ENCODE assay signal across 14 cellular contexts in genomic region chr10:47154762-47155161, GRCh38.
A peak's percentile ranks its signal among the peaks of the same experiment; 100 is the strongest.
DNase-seq lines count a peak whose midpoint lies in the region; ATAC-seq and TF ChIP-seq lines count a peak whose summit lies in the region.
"Had no signal": no experiment of that assay in that cellular context is flagged by ENCODE, and none has a peak within 500 bp of the region (broad histone marks: within the 10 kb centered on the region; RNA-seq: fewer than 3 reads in every experiment).

No MANE protein-coding gene starts in this region.

- H3K4me1 Mint-ChIP-seq in MCF 10A (ENCODE audit: insufficient read depth, unreplicated experiment), result peaks cover 7% of the 10 kb centered on the region
- H3K4me1 Mint-ChIP-seq: B cell had no signal

- CTCF ChIA-PET in MCF 10A (lab: Yijun Ruan, JAX), result interaction anchor here (1.0 kb wide), 1 partner anchor 130 kb away, joined by 3 read pairs; no protein-coding TSS in a partner anchor

- H4K12ac ChIP-seq in trophoblast cell (ENCODE audit: low read depth, low read length), result no peak overlapping the region

- H3K9me3 ChIP-seq in breast epithelium, result peaks cover 7 to 17% of the 10 kb centered on the region in 2 donors
- peaks cover 10% of the 10 kb centered on the region for H3K9me3 ChIP-seq in trophoblast cell (ENCODE audit: insufficient read depth, low read depth, low read length)

- H3K27ac ChIP-seq in breast epithelium (no peak overlapping the region), trophoblast cell (ENCODE audit: low read depth, low read length) (no peak overlapping the region)
- H3K27ac ChIP-seq: BLaER1 treated with 17β-estradiol and CSF1 and Interleukin-3, amounts not matched to agents 10 nM and 100 nM had no signal

- H3K4me3 ChIP-seq in breast epithelium (no peak overlapping the region), trophoblast cell (ENCODE audit: low read depth, low read length) (no peak overlapping the region)
- H3K4me3 ChIP-seq: BLaER1 treated with 17β-estradiol and CSF1 and Interleukin-3, amounts not matched to agents 10 nM and 100 nM; GM23338 had no signal

- H3K27me3 ChIP-seq in breast epithelium, result no peaks in the 10 kb centered on the region
- no peaks in the 10 kb centered on the region for H3K27me3 ChIP-seq in trophoblast cell (ENCODE audit: insufficient read depth, low read length)
- H3K27me3 ChIP-seq: BLaER1 treated with 17β-estradiol and CSF1 and Interleukin-3, amounts not matched to agents 10 nM and 100 nM had no signal

- intact Hi-C loops in MCF 10A (cut with micrococcal nuclease), result no loop called here
- intact Hi-C loops in breast epithelium (cut with DNase I; ENCODE audit: low total_unique reads), result no loop called here

- H3K9me3 Mint-ChIP-seq in MCF 10A (ENCODE audit: unreplicated experiment), result peaks cover 34% of the 10 kb centered on the region

- no peak for TF ChIP-seq POLR2A in breast epithelium (IDR thresholded peaks at IDR 0.05)

- H2AFZ ChIP-seq in trophoblast cell (ENCODE audit: insufficient read depth, low read length, poor library complexity), result no peak overlapping the region
- H2AFZ ChIP-seq: GM23338 had no signal

- H4K8ac ChIP-seq in trophoblast cell (ENCODE audit: low read depth, low read length), result no peak overlapping the region

- DNase-seq in MCF 10A (ENCODE audit: unreplicated experiment), result peak; percentile 13
- no peak for DNase-seq in breast epithelium (ENCODE audit: low spot score in 2 of 2)
- peak; percentile 8 to 30 for DNase-seq in Kasumi-1 (lab: John Stamatoyannopoulos, UW)
- peak; percentile 17 for DNase-seq in amniotic epithelial cell (ENCODE audit: low read depth)
- DNase-seq in trophoblast cell, result no peak
- DNase-seq: CD8-positive, alpha-beta T cell; DMS 273 treated with DMSO at 0.1 percent for 48 hours; DMS79; GDM1; HCEC 1CT had no signal

- TF ChIP-seq CTCF in MCF 10A (IDR thresholded peaks at IDR 0.05; ENCODE audit: unreplicated experiment) (no peak), breast epithelium (IDR thresholded peaks at IDR 0.05) (no peak)

- H2AK5ac ChIP-seq in trophoblast cell (ENCODE audit: low read length), result no peak overlapping the region

- H4K91ac ChIP-seq in trophoblast cell (ENCODE audit: low read depth, low read length), result no peak overlapping the region

- H3K27me3 Mint-ChIP-seq in MCF 10A (ENCODE audit: insufficient read depth, unreplicated experiment), result peaks cover 8% of the 10 kb centered on the region

- no peak overlapping the region for H3K27ac Mint-ChIP-seq in MCF 10A (ENCODE audit: low read depth, unreplicated experiment)
- H3K27ac Mint-ChIP-seq: B cell; CD8-positive, alpha-beta T cell; GM23338 had no signal

- H3K14ac ChIP-seq in trophoblast cell (ENCODE audit: low read length), result no peak overlapping the region

- no peak overlapping the region for H3K18ac ChIP-seq in trophoblast cell (ENCODE audit: low read length)

- no peak overlapping the region for H3K9ac ChIP-seq in trophoblast cell (ENCODE audit: low read length)
- H3K9ac ChIP-seq: BLaER1 treated with 17β-estradiol and CSF1 and Interleukin-3, amounts not matched to agents 10 nM and 100 nM had no signal

- H3K36me3 ChIP-seq in breast epithelium (no peaks in the 10 kb centered on the region), trophoblast cell (ENCODE audit: control insufficient read depth in 1 of 2, insufficient read depth in 2 of 2, low read length in 2 of 2) (no peaks in the 10 kb centered on the region)
- H3K36me3 ChIP-seq: BLaER1 treated with 17β-estradiol and CSF1 and Interleukin-3, amounts not matched to agents 10 nM and 100 nM had no signal

- no peak for ATAC-seq in GM18867 (IDR thresholded peaks at IDR 0.05; ENCODE audit: unreplicated experiment)
- ATAC-seq: CD8-positive, alpha-beta T cell; GM23338 had no signal

- BruUV-seq in MCF 10A (replicated peaks; lab: Mats Ljungman, UMichigan), result no TSS peak

- H3K4me1 ChIP-seq in breast epithelium (no peaks in the 10 kb centered on the region), trophoblast cell (ENCODE audit: control insufficient read depth in 1 of 2, insufficient read depth in 2 of 2, low read length in 2 of 2) (no peaks in the 10 kb centered on the region)

- POLR2A ChIA-PET in MCF 10A (lab: Yijun Ruan, JAX), result interaction anchor here (0.6 to 1.4 kb wide), 2 partner anchors 16 to 1181 kb away, joined by 3 to 5 read pairs; no protein-coding TSS in a partner anchor

- no peak overlapping the region for H3K4me2 ChIP-seq in trophoblast cell (ENCODE audit: low read length)
- H3K4me2 ChIP-seq: BLaER1 treated with 17β-estradiol and CSF1 and Interleukin-3, amounts not matched to agents 10 nM and 100 nM; GM23338 had no signal

- no peak overlapping the region for H3K23ac ChIP-seq in trophoblast cell (ENCODE audit: low read length)

- no peak overlapping the region for H3K4ac ChIP-seq in trophoblast cell (ENCODE audit: low read depth, low read length)

- H3K79me2 ChIP-seq in trophoblast cell (ENCODE audit: control insufficient read depth, insufficient read depth, low read length, poor library complexity), result no peaks in the 10 kb centered on the region

- no peak overlapping the region for H2BK12ac ChIP-seq in trophoblast cell (ENCODE audit: low read length)

- no peak overlapping the region for H2BK5ac ChIP-seq in trophoblast cell (ENCODE audit: low read depth, low read length, poor library complexity)

- no peak overlapping the region for H2BK120ac ChIP-seq in trophoblast cell (ENCODE audit: insufficient read depth, low read length, poor library complexity)

- H3K4me3 Mint-ChIP-seq in MCF 10A (ENCODE audit: unreplicated experiment), result no peak overlapping the region
- H3K4me3 Mint-ChIP-seq: B cell; CD8-positive, alpha-beta T cell; GM23338 had no signal

- peaks cover 7% of the 10 kb centered on the region for H3K36me3 Mint-ChIP-seq in MCF 10A (ENCODE audit: insufficient read depth, unreplicated experiment)

- H3K79me1 ChIP-seq in trophoblast cell (ENCODE audit: low read length), result no peaks in the 10 kb centered on the region

Comparison
In these comparisons a context has a peak if more than half of its experiments do, and no peak if none do; other contexts are left out.
1. DNase-seq: peak in MCF 10A (single experiment), Kasumi-1 (2 of 2) and amniotic epithelial cell (single experiment); none in breast epithelium (0 of 2) and trophoblast cell (0 of 2).